1 cellular context compared by ENCODE assay signal in the genomic region with DNA sequence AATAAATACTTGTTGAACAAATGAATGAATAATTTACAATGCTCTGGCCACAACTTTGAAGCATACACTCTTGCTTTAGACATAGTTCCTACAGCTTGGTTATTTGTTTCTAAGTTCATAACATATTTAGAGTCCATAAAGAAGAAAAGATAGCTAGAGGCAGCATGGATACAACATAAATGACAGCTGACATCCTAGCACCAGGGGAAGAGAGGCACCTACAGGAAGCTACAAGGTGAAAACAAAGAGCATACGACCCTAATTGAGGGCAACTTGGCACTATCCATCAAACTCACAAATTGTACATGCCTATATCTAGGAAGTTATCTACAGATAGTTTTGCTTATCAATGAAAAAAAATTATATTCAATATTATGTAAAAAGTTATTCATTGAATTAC.
A peak's percentile ranks its signal among the peaks of the same experiment; 100 is the strongest.
TF ChIP-seq lines count a peak whose summit lies in the region.

No MANE protein-coding gene starts in this region.

TF ChIP-seq in HepG2, 621 proteins besides CTCF, POLR2A, EP300 and RAD21 (continued from another document and continues in another):
- TF ChIP-seq, protein P1, sequence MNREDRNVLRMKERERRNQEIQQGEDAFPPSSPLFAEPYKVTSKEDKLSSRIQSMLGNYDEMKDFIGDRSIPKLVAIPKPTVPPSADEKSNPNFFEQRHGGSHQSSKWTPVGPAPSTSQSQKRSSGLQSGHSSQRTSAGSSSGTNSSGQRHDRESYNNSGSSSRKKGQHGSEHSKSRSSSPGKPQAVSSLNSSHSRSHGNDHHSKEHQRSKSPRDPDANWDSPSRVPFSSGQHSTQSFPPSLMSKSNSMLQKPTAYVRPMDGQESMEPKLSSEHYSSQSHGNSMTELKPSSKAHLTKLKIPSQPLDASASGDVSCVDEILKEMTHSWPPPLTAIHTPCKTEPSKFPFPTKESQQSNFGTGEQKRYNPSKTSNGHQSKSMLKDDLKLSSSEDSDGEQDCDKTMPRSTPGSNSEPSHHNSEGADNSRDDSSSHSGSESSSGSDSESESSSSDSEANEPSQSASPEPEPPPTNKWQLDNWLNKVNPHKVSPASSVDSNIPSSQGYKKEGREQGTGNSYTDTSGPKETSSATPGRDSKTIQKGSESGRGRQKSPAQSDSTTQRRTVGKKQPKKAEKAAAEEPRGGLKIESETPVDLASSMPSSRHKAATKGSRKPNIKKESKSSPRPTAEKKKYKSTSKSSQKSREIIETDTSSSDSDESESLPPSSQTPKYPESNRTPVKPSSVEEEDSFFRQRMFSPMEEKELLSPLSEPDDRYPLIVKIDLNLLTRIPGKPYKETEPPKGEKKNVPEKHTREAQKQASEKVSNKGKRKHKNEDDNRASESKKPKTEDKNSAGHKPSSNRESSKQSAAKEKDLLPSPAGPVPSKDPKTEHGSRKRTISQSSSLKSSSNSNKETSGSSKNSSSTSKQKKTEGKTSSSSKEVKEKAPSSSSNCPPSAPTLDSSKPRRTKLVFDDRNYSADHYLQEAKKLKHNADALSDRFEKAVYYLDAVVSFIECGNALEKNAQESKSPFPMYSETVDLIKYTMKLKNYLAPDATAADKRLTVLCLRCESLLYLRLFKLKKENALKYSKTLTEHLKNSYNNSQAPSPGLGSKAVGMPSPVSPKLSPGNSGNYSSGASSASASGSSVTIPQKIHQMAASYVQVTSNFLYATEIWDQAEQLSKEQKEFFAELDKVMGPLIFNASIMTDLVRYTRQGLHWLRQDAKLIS (CRISPR knock-in tag; IDR thresholded peaks at IDR 0.05) = no peak
- TF ChIP-seq SRSF9 (IDR thresholded peaks at IDR 0.05; ENCODE audit: borderline replicate concordance, insufficient read depth, low read depth, low read length, poor library complexity, severe bottlenecking) = no peak
- TF ChIP-seq, protein P2, sequence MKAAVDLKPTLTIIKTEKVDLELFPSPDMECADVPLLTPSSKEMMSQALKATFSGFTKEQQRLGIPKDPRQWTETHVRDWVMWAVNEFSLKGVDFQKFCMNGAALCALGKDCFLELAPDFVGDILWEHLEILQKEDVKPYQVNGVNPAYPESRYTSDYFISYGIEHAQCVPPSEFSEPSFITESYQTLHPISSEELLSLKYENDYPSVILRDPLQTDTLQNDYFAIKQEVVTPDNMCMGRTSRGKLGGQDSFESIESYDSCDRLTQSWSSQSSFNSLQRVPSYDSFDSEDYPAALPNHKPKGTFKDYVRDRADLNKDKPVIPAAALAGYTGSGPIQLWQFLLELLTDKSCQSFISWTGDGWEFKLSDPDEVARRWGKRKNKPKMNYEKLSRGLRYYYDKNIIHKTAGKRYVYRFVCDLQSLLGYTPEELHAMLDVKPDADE (CRISPR knock-in tag; IDR thresholded peaks at IDR 0.05) = no peak
- TF ChIP-seq TSC22D2 (CRISPR knock-in tag; IDR thresholded peaks at IDR 0.05; ENCODE audit: borderline replicate concordance) = no peak
- no peak for TF ChIP-seq CEBPG (CRISPR knock-in tag; IDR thresholded peaks at IDR 0.05)
- no peak for TF ChIP-seq JARID2 (CRISPR knock-in tag; IDR thresholded peaks at IDR 0.05; ENCODE audit: insufficient replicate concordance)
- TF ChIP-seq SALL1 (CRISPR knock-in tag; IDR thresholded peaks at IDR 0.05) = no peak
- TF ChIP-seq SIX1 (CRISPR knock-in tag; IDR thresholded peaks at IDR 0.05; ENCODE audit: borderline replicate concordance) = no peak
- TF ChIP-seq, protein P3, sequence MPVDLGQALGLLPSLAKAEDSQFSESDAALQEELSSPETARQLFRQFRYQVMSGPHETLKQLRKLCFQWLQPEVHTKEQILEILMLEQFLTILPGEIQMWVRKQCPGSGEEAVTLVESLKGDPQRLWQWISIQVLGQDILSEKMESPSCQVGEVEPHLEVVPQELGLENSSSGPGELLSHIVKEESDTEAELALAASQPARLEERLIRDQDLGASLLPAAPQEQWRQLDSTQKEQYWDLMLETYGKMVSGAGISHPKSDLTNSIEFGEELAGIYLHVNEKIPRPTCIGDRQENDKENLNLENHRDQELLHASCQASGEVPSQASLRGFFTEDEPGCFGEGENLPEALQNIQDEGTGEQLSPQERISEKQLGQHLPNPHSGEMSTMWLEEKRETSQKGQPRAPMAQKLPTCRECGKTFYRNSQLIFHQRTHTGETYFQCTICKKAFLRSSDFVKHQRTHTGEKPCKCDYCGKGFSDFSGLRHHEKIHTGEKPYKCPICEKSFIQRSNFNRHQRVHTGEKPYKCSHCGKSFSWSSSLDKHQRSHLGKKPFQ (CRISPR knock-in tag; IDR thresholded peaks at IDR 0.05; ENCODE audit: insufficient replicate concordance) = no peak
- no peak for TF ChIP-seq PTBP1 (IDR thresholded peaks at IDR 0.05; ENCODE audit: low read depth, low read length, poor library complexity, severe bottlenecking)
- TF ChIP-seq NPAS2 (CRISPR knock-in tag; IDR thresholded peaks at IDR 0.05; ENCODE audit: borderline replicate concordance) = no peak
- TF ChIP-seq ZKSCAN8 (CRISPR knock-in tag; IDR thresholded peaks at IDR 0.05; ENCODE audit: borderline replicate concordance) = no peak
- TF ChIP-seq KDM5B (CRISPR knock-in tag; IDR thresholded peaks at IDR 0.05; ENCODE audit: borderline replicate concordance) = no peak
- TF ChIP-seq, protein P4, sequence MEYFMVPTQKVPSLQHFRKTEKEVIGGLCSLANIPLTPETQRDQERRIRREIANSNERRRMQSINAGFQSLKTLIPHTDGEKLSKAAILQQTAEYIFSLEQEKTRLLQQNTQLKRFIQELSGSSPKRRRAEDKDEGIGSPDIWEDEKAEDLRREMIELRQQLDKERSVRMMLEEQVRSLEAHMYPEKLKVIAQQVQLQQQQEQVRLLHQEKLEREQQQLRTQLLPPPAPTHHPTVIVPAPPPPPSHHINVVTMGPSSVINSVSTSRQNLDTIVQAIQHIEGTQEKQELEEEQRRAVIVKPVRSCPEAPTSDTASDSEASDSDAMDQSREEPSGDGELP (IDR thresholded peaks at IDR 0.05; ENCODE audit: borderline replicate concordance, low read depth) = peak; percentile 53; the same call in 1 of the 2 replicates
- TF ChIP-seq ZBTB7A (CRISPR knock-in tag; IDR thresholded peaks at IDR 0.05) = no peak
- no peak for TF ChIP-seq ZNF816 (CRISPR knock-in tag; IDR thresholded peaks at IDR 0.05; ENCODE audit: borderline replicate concordance)
- no peak for TF ChIP-seq CBX5 (CRISPR knock-in tag; IDR thresholded peaks at IDR 0.05; ENCODE audit: borderline replicate concordance)
- TF ChIP-seq KLF13 (CRISPR knock-in tag; IDR thresholded peaks at IDR 0.05) = no peak
- TF ChIP-seq HDAC6 (IDR thresholded peaks at IDR 0.05; ENCODE audit: low read depth, low read length) = no peak
- TF ChIP-seq, protein P5, sequence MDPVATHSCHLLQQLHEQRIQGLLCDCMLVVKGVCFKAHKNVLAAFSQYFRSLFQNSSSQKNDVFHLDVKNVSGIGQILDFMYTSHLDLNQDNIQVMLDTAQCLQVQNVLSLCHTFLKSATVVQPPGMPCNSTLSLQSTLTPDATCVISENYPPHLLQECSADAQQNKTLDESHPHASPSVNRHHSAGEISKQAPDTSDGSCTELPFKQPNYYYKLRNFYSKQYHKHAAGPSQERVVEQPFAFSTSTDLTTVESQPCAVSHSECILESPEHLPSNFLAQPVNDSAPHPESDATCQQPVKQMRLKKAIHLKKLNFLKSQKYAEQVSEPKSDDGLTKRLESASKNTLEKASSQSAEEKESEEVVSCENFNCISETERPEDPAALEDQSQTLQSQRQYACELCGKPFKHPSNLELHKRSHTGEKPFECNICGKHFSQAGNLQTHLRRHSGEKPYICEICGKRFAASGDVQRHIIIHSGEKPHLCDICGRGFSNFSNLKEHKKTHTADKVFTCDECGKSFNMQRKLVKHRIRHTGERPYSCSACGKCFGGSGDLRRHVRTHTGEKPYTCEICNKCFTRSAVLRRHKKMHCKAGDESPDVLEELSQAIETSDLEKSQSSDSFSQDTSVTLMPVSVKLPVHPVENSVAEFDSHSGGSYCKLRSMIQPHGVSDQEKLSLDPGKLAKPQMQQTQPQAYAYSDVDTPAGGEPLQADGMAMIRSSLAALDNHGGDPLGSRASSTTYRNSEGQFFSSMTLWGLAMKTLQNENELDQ (CRISPR knock-in tag; IDR thresholded peaks at IDR 0.05; ENCODE audit: borderline replicate concordance) = no peak
- TF ChIP-seq, protein P6, sequence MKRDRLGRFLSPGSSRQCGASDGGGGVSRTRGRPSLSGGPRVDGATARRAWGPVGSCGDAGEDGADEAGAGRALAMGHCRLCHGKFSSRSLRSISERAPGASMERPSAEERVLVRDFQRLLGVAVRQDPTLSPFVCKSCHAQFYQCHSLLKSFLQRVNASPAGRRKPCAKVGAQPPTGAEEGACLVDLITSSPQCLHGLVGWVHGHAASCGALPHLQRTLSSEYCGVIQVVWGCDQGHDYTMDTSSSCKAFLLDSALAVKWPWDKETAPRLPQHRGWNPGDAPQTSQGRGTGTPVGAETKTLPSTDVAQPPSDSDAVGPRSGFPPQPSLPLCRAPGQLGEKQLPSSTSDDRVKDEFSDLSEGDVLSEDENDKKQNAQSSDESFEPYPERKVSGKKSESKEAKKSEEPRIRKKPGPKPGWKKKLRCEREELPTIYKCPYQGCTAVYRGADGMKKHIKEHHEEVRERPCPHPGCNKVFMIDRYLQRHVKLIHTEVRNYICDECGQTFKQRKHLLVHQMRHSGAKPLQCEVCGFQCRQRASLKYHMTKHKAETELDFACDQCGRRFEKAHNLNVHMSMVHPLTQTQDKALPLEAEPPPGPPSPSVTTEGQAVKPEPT (CRISPR knock-in tag; IDR thresholded peaks at IDR 0.05; ENCODE audit: low read depth) = no peak
- TF ChIP-seq, protein P7, sequence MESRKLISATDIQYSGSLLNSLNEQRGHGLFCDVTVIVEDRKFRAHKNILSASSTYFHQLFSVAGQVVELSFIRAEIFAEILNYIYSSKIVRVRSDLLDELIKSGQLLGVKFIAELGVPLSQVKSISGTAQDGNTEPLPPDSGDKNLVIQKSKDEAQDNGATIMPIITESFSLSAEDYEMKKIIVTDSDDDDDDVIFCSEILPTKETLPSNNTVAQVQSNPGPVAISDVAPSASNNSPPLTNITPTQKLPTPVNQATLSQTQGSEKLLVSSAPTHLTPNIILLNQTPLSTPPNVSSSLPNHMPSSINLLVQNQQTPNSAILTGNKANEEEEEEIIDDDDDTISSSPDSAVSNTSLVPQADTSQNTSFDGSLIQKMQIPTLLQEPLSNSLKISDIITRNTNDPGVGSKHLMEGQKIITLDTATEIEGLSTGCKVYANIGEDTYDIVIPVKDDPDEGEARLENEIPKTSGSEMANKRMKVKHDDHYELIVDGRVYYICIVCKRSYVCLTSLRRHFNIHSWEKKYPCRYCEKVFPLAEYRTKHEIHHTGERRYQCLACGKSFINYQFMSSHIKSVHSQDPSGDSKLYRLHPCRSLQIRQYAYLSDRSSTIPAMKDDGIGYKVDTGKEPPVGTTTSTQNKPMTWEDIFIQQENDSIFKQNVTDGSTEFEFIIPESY (CRISPR knock-in tag; IDR thresholded peaks at IDR 0.05) = no peak
- TF ChIP-seq CC2D1A (CRISPR knock-in tag; IDR thresholded peaks at IDR 0.05) = 0 out of 2 replicates have a peak, but pooled peaks have one; percentile 86
- TF ChIP-seq, protein P8, sequence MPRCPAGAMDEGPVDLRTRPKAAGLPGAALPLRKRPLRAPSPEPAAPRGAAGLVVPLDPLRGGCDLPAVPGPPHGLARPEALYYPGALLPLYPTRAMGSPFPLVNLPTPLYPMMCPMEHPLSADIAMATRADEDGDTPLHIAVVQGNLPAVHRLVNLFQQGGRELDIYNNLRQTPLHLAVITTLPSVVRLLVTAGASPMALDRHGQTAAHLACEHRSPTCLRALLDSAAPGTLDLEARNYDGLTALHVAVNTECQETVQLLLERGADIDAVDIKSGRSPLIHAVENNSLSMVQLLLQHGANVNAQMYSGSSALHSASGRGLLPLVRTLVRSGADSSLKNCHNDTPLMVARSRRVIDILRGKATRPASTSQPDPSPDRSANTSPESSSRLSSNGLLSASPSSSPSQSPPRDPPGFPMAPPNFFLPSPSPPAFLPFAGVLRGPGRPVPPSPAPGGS (CRISPR knock-in tag; IDR thresholded peaks at IDR 0.05) = no peak
- no peak for TF ChIP-seq ZNF331 (CRISPR knock-in tag; IDR thresholded peaks at IDR 0.05)
- TF ChIP-seq ZNF564 (CRISPR knock-in tag; IDR thresholded peaks at IDR 0.05) = no peak
- no peak for TF ChIP-seq ZNF598 (CRISPR knock-in tag; IDR thresholded peaks at IDR 0.05; ENCODE audit: borderline replicate concordance)
- TF ChIP-seq, protein P9, sequence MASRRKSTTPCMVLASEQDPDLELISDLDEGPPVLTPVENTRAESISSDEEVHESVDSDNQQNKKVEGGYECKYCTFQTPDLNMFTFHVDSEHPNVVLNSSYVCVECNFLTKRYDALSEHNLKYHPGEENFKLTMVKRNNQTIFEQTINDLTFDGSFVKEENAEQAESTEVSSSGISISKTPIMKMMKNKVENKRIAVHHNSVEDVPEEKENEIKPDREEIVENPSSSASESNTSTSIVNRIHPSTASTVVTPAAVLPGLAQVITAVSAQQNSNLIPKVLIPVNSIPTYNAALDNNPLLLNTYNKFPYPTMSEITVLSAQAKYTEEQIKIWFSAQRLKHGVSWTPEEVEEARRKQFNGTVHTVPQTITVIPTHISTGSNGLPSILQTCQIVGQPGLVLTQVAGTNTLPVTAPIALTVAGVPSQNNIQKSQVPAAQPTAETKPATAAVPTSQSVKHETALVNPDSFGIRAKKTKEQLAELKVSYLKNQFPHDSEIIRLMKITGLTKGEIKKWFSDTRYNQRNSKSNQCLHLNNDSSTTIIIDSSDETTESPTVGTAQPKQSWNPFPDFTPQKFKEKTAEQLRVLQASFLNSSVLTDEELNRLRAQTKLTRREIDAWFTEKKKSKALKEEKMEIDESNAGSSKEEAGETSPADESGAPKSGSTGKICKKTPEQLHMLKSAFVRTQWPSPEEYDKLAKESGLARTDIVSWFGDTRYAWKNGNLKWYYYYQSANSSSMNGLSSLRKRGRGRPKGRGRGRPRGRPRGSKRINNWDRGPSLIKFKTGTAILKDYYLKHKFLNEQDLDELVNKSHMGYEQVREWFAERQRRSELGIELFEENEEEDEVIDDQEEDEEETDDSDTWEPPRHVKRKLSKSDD (CRISPR knock-in tag; IDR thresholded peaks at IDR 0.05; ENCODE audit: low read depth) = 0 out of 2 replicates have a peak, but pooled peaks have one; percentile 4
- no peak for TF ChIP-seq U2AF1 (optimal IDR thresholded peaks at IDR 0.05; ENCODE audit: low read depth, low read length)
- TF ChIP-seq ZNF883 (CRISPR knock-in tag; IDR thresholded peaks at IDR 0.05; ENCODE audit: not compliant biosample characterization) = no peak
- no peak for TF ChIP-seq ZNF251 (CRISPR knock-in tag; IDR thresholded peaks at IDR 0.05)
- no peak for TF ChIP-seq GZF1 (CRISPR knock-in tag; IDR thresholded peaks at IDR 0.05)
- TF ChIP-seq FOXO1 (CRISPR knock-in tag; IDR thresholded peaks at IDR 0.05) = no peak
- TF ChIP-seq ZMYM2 (CRISPR knock-in tag; IDR thresholded peaks at IDR 0.05) = no peak
- TF ChIP-seq HDAC2 (CRISPR knock-in tag; IDR thresholded peaks at IDR 0.05) = no peak; the same call in 1 of the 2 replicates
- TF ChIP-seq, protein P10, sequence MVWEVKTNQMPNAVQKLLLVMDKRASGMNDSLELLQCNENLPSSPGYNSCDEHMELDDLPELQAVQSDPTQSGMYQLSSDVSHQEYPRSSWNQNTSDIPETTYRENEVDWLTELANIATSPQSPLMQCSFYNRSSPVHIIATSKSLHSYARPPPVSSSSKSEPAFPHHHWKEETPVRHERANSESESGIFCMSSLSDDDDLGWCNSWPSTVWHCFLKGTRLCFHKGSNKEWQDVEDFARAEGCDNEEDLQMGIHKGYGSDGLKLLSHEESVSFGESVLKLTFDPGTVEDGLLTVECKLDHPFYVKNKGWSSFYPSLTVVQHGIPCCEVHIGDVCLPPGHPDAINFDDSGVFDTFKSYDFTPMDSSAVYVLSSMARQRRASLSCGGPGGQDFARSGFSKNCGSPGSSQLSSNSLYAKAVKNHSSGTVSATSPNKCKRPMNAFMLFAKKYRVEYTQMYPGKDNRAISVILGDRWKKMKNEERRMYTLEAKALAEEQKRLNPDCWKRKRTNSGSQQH (CRISPR knock-in tag; IDR thresholded peaks at IDR 0.05; ENCODE audit: low read depth) = no peak
- TF ChIP-seq NR2F6 (IDR thresholded peaks at IDR 0.05) = no peak
- no peak for TF ChIP-seq NR2F6 (CRISPR knock-in tag; IDR thresholded peaks at IDR 0.05)
- TF ChIP-seq DNMT3B (CRISPR knock-in tag; conservative IDR thresholded peaks at IDR 0.05) = no peak
- no peak for TF ChIP-seq ZNF556 (CRISPR knock-in tag; IDR thresholded peaks at IDR 0.05; ENCODE audit: borderline replicate concordance)
- 0 out of 2 replicates have a peak, but pooled peaks have one; percentile 6 for TF ChIP-seq NCOA2 (CRISPR knock-in tag; IDR thresholded peaks at IDR 0.05)
